In genomic region chr20:32652739-32653526, GRCh38 we compare ENCODE assay signal across 8 cellular contexts. TPM values are rescaled to one million over a fixed set of nuclear protein-coding genes. Genes with fewer than 3 reads are reported as not detected.
DNase-seq lines count a peak whose midpoint lies in the region; ATAC-seq lines count a peak whose summit lies in the region.

No MANE protein-coding gene starts in this region.

- ATAC-seq in HG03039 (IDR thresholded peaks at IDR 0.05; ENCODE audit: unreplicated experiment): no peak

- H3K56ac ChIP-seq in mesendoderm (ENCODE audit: low read length): no peak overlapping the region

- no peak overlapping the region for H3K4me3 ChIP-seq in mesendoderm (ENCODE audit: low read length)

- H3K9ac ChIP-seq in mesendoderm (ENCODE audit: low read length): no peak overlapping the region

- H4K5ac ChIP-seq in mesendoderm (ENCODE audit: low read length): no peak overlapping the region

- H3K4me1 ChIP-seq in mesendoderm (ENCODE audit: control insufficient read depth, low read depth, low read length): no peaks in the 10 kb centered on the region

- no peak overlapping the region for H3K18ac ChIP-seq in mesendoderm (ENCODE audit: low read length)

- no peak overlapping the region for H4K8ac ChIP-seq in mesendoderm (ENCODE audit: low read depth, low read length)

- no peak overlapping the region for H2AK5ac ChIP-seq in mesendoderm (ENCODE audit: low read length)

- no peak overlapping the region for H2BK120ac ChIP-seq in mesendoderm (ENCODE audit: low read depth, low read length)

- DNase-seq in GM04503 (ENCODE audit: low read depth) (peak; percentile 22), HK-2 (ENCODE audit: unreplicated experiment) (peak; percentile 94), NOMO-1 treated with dmso at 0.1 percent for 144 hours (lab: John Stamatoyannopoulos, UW; ENCODE audit: unreplicated experiment) (peak; percentile 56), mesendoderm (peak; percentile 78)
- peak; percentile 71 to 75 for DNase-seq in activated CD8-positive, alpha-beta memory T cell treated with anti-CD3 and anti-CD28 coated beads for 4 hours (ENCODE audit: low read depth in 2 of 2)
- DNase-seq in effector CD8-positive, alpha-beta T cell (lab: John Stamatoyannopoulos, UW): peak; percentile 87
- DNase-seq in stimulated activated CD8-positive, alpha-beta memory T cell treated with anti-CD3 and anti-CD28 coated beads, Interleukin-15, amount 100 ng/mL, for 48 hours (ENCODE audit: low read depth in 2 of 2): peak; percentile 68 to 69

- H3K4me2 ChIP-seq in mesendoderm (ENCODE audit: low read length): no peak overlapping the region

- no peak overlapping the region for H3K23ac ChIP-seq in mesendoderm (ENCODE audit: low read length)

- WGBS in mesendoderm (ENCODE audit: extremely low coverage, insufficient coverage, low lambda C conversion rate): no CpG with 5 or more reads among the region's 8 CpGs

- H3K4ac ChIP-seq in mesendoderm (ENCODE audit: low read depth, low read length): no peak overlapping the region

- no peak overlapping the region for H2BK5ac ChIP-seq in mesendoderm (ENCODE audit: low read length)

- H3K27ac ChIP-seq in mesendoderm (ENCODE audit: low read depth, low read length): no peak overlapping the region

- no peaks in the 10 kb centered on the region for H3K79me1 ChIP-seq in mesendoderm (ENCODE audit: low read length)

- no peak overlapping the region for H2BK15ac ChIP-seq in mesendoderm (replicated peaks; ENCODE audit: low read depth)

- H3K79me2 ChIP-seq in mesendoderm (ENCODE audit: control insufficient read depth, insufficient read depth, low read length): no peaks in the 10 kb centered on the region

- no peaks in the 10 kb centered on the region for H3K27me3 ChIP-seq in mesendoderm (ENCODE audit: insufficient read depth, low read length, poor library complexity)

- no peaks in the 10 kb centered on the region for H3K36me3 ChIP-seq in mesendoderm (ENCODE audit: control insufficient read depth, insufficient read depth, low read length)

RNA-seq across cellular contexts. Expression of gene C20orf203, which starts 20.8 kb away (rescaled TPM):
- polyA plus RNA-seq in mesendoderm (2013, experiment 1 of 2): not detected
- polyA plus RNA-seq in mesendoderm (2013, experiment 2 of 2): not detected

Comparison
In these comparisons a context has a peak if more than half of its experiments do, and no peak if none do; other contexts are left out.
1. DNase-seq: peak in every context shown above with its lines; median percentile 94 in HK-2; 87 in effector CD8-positive, alpha-beta T cell; 78 in mesendoderm; 73 in activated CD8-positive, alpha-beta memory T cell treated with anti-CD3 and anti-CD28 coated beads for 4 hours; 68 in stimulated activated CD8-positive, alpha-beta memory T cell treated with anti-CD3 and anti-CD28 coated beads, Interleukin-15, amount 100 ng/mL, for 48 hours; 56 in NOMO-1 treated with dmso at 0.1 percent for 144 hours; 22 in GM04503.